ENCODE assay signal across 14 cellular contexts in genomic region chr4:26126135-26126718, GRCh38.
DNase-seq lines count a peak whose midpoint lies in the region; ATAC-seq and TF ChIP-seq lines count a peak whose summit lies in the region.
"Had no signal": no experiment of that assay in that cellular context is flagged by ENCODE, and none has a peak within 500 bp of the region (broad histone marks: within the 10 kb centered on the region; RNA-seq: fewer than 3 reads in every experiment).

No MANE protein-coding gene starts in this region.

- H2AFZ ChIP-seq in OCI-LY3 (ENCODE audit: low read depth, low read length): no peak overlapping the region

- H3K4me3 ChIP-seq in OCI-LY3 (ENCODE audit: low read length) (peak overlapping the region; percentile 33), colonic mucosa (no peak overlapping the region)

- H3K4me2 ChIP-seq in OCI-LY3 (ENCODE audit: low read length): peak overlapping the region; percentile 62

- H3K27ac ChIP-seq in OCI-LY3 (ENCODE audit: low read length) (peak overlapping the region; percentile 79), colonic mucosa (no peak overlapping the region)
- H3K27ac ChIP-seq: neutrophil had no signal

- H3K9me3 ChIP-seq in OCI-LY3 (ENCODE audit: insufficient read depth, low read length) (no peaks in the 10 kb centered on the region; the same call in 1 of the 2 replicates), colonic mucosa (no peaks in the 10 kb centered on the region)
- H3K9me3 ChIP-seq: neutrophil had no signal

- intact Hi-C loops in colonic mucosa (cut with DNase I): no loop called here

- peak; percentile 31 for DNase-seq in GM10266 (ENCODE audit: extremely low spot score)
- DNase-seq in NCI-H2227 treated with DMSO at 0.1 percent for 48 hours (lab: John Stamatoyannopoulos, UW): no peak
- DNase-seq in colonic mucosa: no peak
- DNase-seq in T-helper 9 cell: no peak
- DNase-seq in DMS153 treated with DMSO at 0.1 percent for 48 hours (lab: John Stamatoyannopoulos, UW; ENCODE audit: unreplicated experiment): no peak
- DNase-seq: activated CD4-positive, alpha-beta T cell treated with anti-CD3 and anti-CD28 coated beads, Interleukin-2, amount 50 U/mL, for 1 hour; dermis blood vessel endothelial cell; NCI-H1436; NCI-H774; stimulated activated naive CD4-positive, alpha-beta T cell treated with Interleukin-2 at 50 U/mL for 16 hours had no signal

- ATAC-seq in GM19438 (IDR thresholded peaks at IDR 0.05; ENCODE audit: low read depth, unreplicated experiment) (peak; percentile 48), HG03039 (IDR thresholded peaks at IDR 0.05; ENCODE audit: unreplicated experiment) (peak; percentile 52)

- TF ChIP-seq CTCF in GM10266 (IDR thresholded peaks at IDR 0.05; ENCODE audit: control insufficient read depth, insufficient read depth, low read depth, missing control alignments): no peak
- TF ChIP-seq CTCF in OCI-LY3 (IDR thresholded peaks at IDR 0.05; ENCODE audit: low read depth, low read length): no peak
- no peak for TF ChIP-seq CTCF in colonic mucosa (IDR thresholded peaks at IDR 0.05)

- H4K20me1 ChIP-seq in OCI-LY3 (ENCODE audit: insufficient read depth, low read length): no peaks in the 10 kb centered on the region

- peaks cover 59% of the 10 kb centered on the region for H3K4me1 ChIP-seq in OCI-LY3 (ENCODE audit: low read length)
- H3K4me1 ChIP-seq in colonic mucosa: no peaks in the 10 kb centered on the region

- H3K9ac ChIP-seq in OCI-LY3 (ENCODE audit: low read length) (peak overlapping the region; percentile 43; the same call in 1 of the 2 replicates), colonic mucosa (ENCODE audit: low read depth in 2 of 2, low read length in 2 of 2) (no peak overlapping the region)

- no peaks in the 10 kb centered on the region for H3K79me2 ChIP-seq in OCI-LY3 (ENCODE audit: low read length)

- H3K36me3 ChIP-seq in OCI-LY3 (replicated peaks; ENCODE audit: low read depth, low read length): peaks cover 13% of the 10 kb centered on the region
- no peaks in the 10 kb centered on the region for H3K36me3 ChIP-seq in colonic mucosa
- H3K36me3 ChIP-seq: neutrophil had no signal

- H3K27me3 ChIP-seq in OCI-LY3 (ENCODE audit: low read depth, low read length) (no peaks in the 10 kb centered on the region), colonic mucosa (no peaks in the 10 kb centered on the region)
- H3K27me3 ChIP-seq: neutrophil had no signal
